25 cellular contexts compared by ENCODE assay signal in genomic region chr2:238555786-238556542, GRCh38.
"Had no signal": no experiment of that assay in that cellular context is flagged by ENCODE, and none has a peak within 500 bp of the region (broad histone marks: within the 10 kb centered on the region; RNA-seq: fewer than 3 reads in every experiment).

No MANE protein-coding gene starts in this region.

- H3K36me3 ChIP-seq: esophagus squamous epithelium, heart right ventricle, left lung, prostate gland, right atrium auricular region, sigmoid colon, tibial artery, upper lobe of left lung, uterus had no signal

- H3K4me3 ChIP-seq: esophagus squamous epithelium, heart right ventricle, left lung, prostate gland, right atrium auricular region, sigmoid colon, testis, tibial artery, upper lobe of left lung, uterus had no signal

- H3K27me3 ChIP-seq: esophagus squamous epithelium, left lung, right atrium auricular region, sigmoid colon, testis, upper lobe of left lung, uterus had no signal

- FAIRE-seq: endometrium, islet of Langerhans had no signal

- H3K27ac ChIP-seq: esophagus squamous epithelium, heart right ventricle, left lung, prostate gland, right atrium auricular region, sigmoid colon, testis, tibial artery, upper lobe of left lung, uterus had no signal

- H3K4me1 ChIP-seq: esophagus squamous epithelium, left lung, prostate gland, right atrium auricular region, testis, tibial artery, uterus had no signal

- ATAC-seq: effector memory CD8-positive, alpha-beta T cell; left cardiac atrium; left lung; naive thymus-derived CD8-positive, alpha-beta T cell; stimulated activated memory B cell treated with anti-CD40 and anti-IgM and Interleukin-4, amounts not matched to agents 10 μg/mL and 1 μg/mL and 100 μg/mL, for 72 hours; stimulated activated naive CD8-positive, alpha-beta T cell treated with anti-CD3 and anti-CD28 coated beads, Interleukin-15, Interleukin-2, amounts not matched to agents 100 U/mL and 50 U/mL, for 24 hours had no signal

- DNase-seq: cortex of kidney; effector memory CD8-positive, alpha-beta T cell; erythroblast; esophagus squamous epithelium; foreskin melanocyte; glutamatergic neuron; heart right ventricle; hippocampal formation; left cardiac atrium; left lung; mesendoderm; sigmoid colon; stimulated activated CD4-positive, alpha-beta T cell treated with anti-CD3 and anti-CD28 coated beads, Interleukin-4, amount 100 ng/mL, for 4 hours; stimulated activated naive CD8-positive, alpha-beta T cell treated with anti-CD3 and anti-CD28 coated beads, Interleukin-15, Interleukin-2, amounts not matched to agents 100 U/mL and 50 U/mL, for 24 hours; substantia nigra; testis; tibial artery; upper lobe of left lung; uterus had no signal

- H3K9me3 ChIP-seq: prostate gland, testis had no signal
